Comparison of ENCODE assay signal across 19 cellular contexts in genomic region chr14:101363880-101364391, GRCh38.
A peak's percentile ranks its signal among the peaks of the same experiment; 100 is the strongest.
DNase-seq lines count a peak whose midpoint lies in the region; ATAC-seq and TF ChIP-seq lines count a peak whose summit lies in the region.
"Had no signal": no experiment of that assay in that cellular context is flagged by ENCODE, and none has a peak within 500 bp of the region (broad histone marks: within the 10 kb centered on the region; RNA-seq: fewer than 3 reads in every experiment).

No MANE protein-coding gene starts in this region.

- H3K9ac ChIP-seq in muscle layer of colon (ENCODE audit: low read length): no peak overlapping the region

- H3K9me3 Mint-ChIP-seq in activated CD8-positive, alpha-beta T cell treated with anti-CD3 and anti-CD28 coated beads, Interleukin-2, amount 10 ng/mL, durations not matched to agents 7 days and 5 days (ENCODE audit: insufficient read depth): no peaks in the 10 kb centered on the region
- no peaks in the 10 kb centered on the region for H3K9me3 Mint-ChIP-seq in activated CD8-positive, alpha-beta T cell treated with anti-CD3 and anti-CD28 coated beads for 36 hours
- no peaks in the 10 kb centered on the region for H3K9me3 Mint-ChIP-seq in effector memory CD8-positive, alpha-beta T cell
- no peaks in the 10 kb centered on the region for H3K9me3 Mint-ChIP-seq in activated naive CD8-positive, alpha-beta T cell treated with anti-CD3 and anti-CD28 coated beads for 36 hours
- H3K9me3 Mint-ChIP-seq: activated naive CD4-positive, alpha-beta T cell treated with anti-CD3 and anti-CD28 coated beads for 36 hours; activated T-cell treated with anti-CD3 and anti-CD28 coated beads, Interleukin-2, amount 50 U/mL, for 4 hours; endodermal cell; T-helper 1 cell treated with Interleukin-12 subunit alpha and Interleukin-12 subunit beta and Interleukin-4 antibody, amounts not matched to agents 30 μg/mL and 1 μg/mL, for 36 hours had no signal

- H3K4me3 ChIP-seq in muscle layer of colon (ENCODE audit: low read depth in 1 of 2, low read length in 2 of 2): peak overlapping the region in 1 of 2 donors; percentile 32
- H3K4me3 ChIP-seq in spleen: no peak overlapping the region
- no peak overlapping the region for H3K4me3 ChIP-seq in aorta (ENCODE audit: low read length in 2 of 2)
- H3K4me3 ChIP-seq: lung had no signal

- intact Hi-C loops in activated CD8-positive, alpha-beta T cell treated with anti-CD3 and anti-CD28 coated beads for 36 hours (cut with micrococcal nuclease): no loop called here
- intact Hi-C loops in spleen (cut with DNase I; ENCODE audit: low total_unique reads): loop anchor here (5.0 kb wide), 1 partner anchor 43 kb away; no protein-coding TSS in a partner anchor
- intact Hi-C loops in aorta (cut with DNase I): no loop called here

- H3K9me3 ChIP-seq in muscle layer of colon (ENCODE audit: low read length) (no peaks in the 10 kb centered on the region), spleen (no peaks in the 10 kb centered on the region), aorta (ENCODE audit: control insufficient read depth, low read length) (no peaks in the 10 kb centered on the region)

- peaks cover 69% of the 10 kb centered on the region for H3K4me1 ChIP-seq in muscle layer of colon (ENCODE audit: insufficient read depth, low read length)
- H3K4me1 ChIP-seq in spleen: peaks cover 0 to 31% (median 10%) of the 10 kb centered on the region in 6 donors
- no peaks in the 10 kb centered on the region for H3K4me1 ChIP-seq in aorta (ENCODE audit: control insufficient read depth in 1 of 2, insufficient read depth in 2 of 2, low read length in 2 of 2)

- no peaks in the 10 kb centered on the region for H3K36me3 ChIP-seq in muscle layer of colon (ENCODE audit: insufficient read depth, low read length)
- H3K36me3 ChIP-seq in spleen: no peaks in the 10 kb centered on the region
- no peaks in the 10 kb centered on the region for H3K36me3 ChIP-seq in aorta (ENCODE audit: control insufficient read depth in 1 of 2, insufficient read depth in 2 of 2, low read length in 1 of 2)

- POLR2A ChIA-PET in activated CD8-positive, alpha-beta T cell treated with anti-CD3 and anti-CD28 coated beads, Interleukin-2, amount 10 ng/mL, durations not matched to agents 7 days and 5 days (lab: Charles Lee): no interaction called here
- POLR2A ChIA-PET in activated CD8-positive, alpha-beta T cell treated with anti-CD3 and anti-CD28 coated beads for 36 hours (lab: Charles Lee): no interaction called here

- H3K4me1 Mint-ChIP-seq in activated CD8-positive, alpha-beta T cell treated with anti-CD3 and anti-CD28 coated beads, Interleukin-2, amount 10 ng/mL, durations not matched to agents 7 days and 5 days (ENCODE audit: low read depth): no peaks in the 10 kb centered on the region
- H3K4me1 Mint-ChIP-seq in activated CD8-positive, alpha-beta T cell treated with anti-CD3 and anti-CD28 coated beads for 36 hours (ENCODE audit: low read depth): no peaks in the 10 kb centered on the region
- no peaks in the 10 kb centered on the region for H3K4me1 Mint-ChIP-seq in effector memory CD8-positive, alpha-beta T cell (ENCODE audit: low read depth in 2 of 2)
- no peaks in the 10 kb centered on the region for H3K4me1 Mint-ChIP-seq in activated naive CD8-positive, alpha-beta T cell treated with anti-CD3 and anti-CD28 coated beads for 36 hours

- no peak overlapping the region for H3K27ac Mint-ChIP-seq in activated CD8-positive, alpha-beta T cell treated with anti-CD3 and anti-CD28 coated beads, Interleukin-2, amount 10 ng/mL, durations not matched to agents 7 days and 5 days
- H3K27ac Mint-ChIP-seq in activated CD8-positive, alpha-beta T cell treated with anti-CD3 and anti-CD28 coated beads for 36 hours: no peak overlapping the region
- no peak overlapping the region for H3K27ac Mint-ChIP-seq in effector memory CD8-positive, alpha-beta T cell
- H3K27ac Mint-ChIP-seq in activated naive CD8-positive, alpha-beta T cell treated with anti-CD3 and anti-CD28 coated beads for 36 hours: no peak overlapping the region
- H3K27ac Mint-ChIP-seq: activated naive CD4-positive, alpha-beta T cell treated with anti-CD3 and anti-CD28 coated beads for 36 hours; endodermal cell; progenitor cell of endocrine pancreas; T-helper 1 cell treated with Interleukin-12 subunit alpha and Interleukin-12 subunit beta and Interleukin-4 antibody, amounts not matched to agents 30 μg/mL and 1 μg/mL, for 36 hours had no signal

- no peak for TF ChIP-seq CTCF in activated CD8-positive, alpha-beta T cell treated with anti-CD3 and anti-CD28 coated beads for 36 hours (IDR thresholded peaks at IDR 0.05)
- TF ChIP-seq CTCF in spleen (IDR thresholded peaks at IDR 0.05 in 8 of 11, conservative IDR thresholded peaks at IDR 0.05 in 3 of 11): no peak

- ATAC-seq in activated CD8-positive, alpha-beta T cell treated with anti-CD3 and anti-CD28 coated beads, Interleukin-2, amount 10 ng/mL, durations not matched to agents 7 days and 5 days: no peak
- no peak for ATAC-seq in activated CD8-positive, alpha-beta T cell treated with anti-CD3 and anti-CD28 coated beads for 36 hours
- ATAC-seq in aorta (ENCODE audit: low FRiP score) (peak; percentile 2), GM18870 (IDR thresholded peaks at IDR 0.05; ENCODE audit: unreplicated experiment) (no peak)
- no peak for ATAC-seq in effector memory CD8-positive, alpha-beta T cell (replicated peaks)
- ATAC-seq: activated T-cell treated with anti-CD3 and anti-CD28 coated beads, Interleukin-2, amount 50 U/mL, for 4 hours had no signal

- peak; percentile 9 for DNase-seq in activated CD8-positive, alpha-beta T cell treated with anti-CD3 and anti-CD28 coated beads, Interleukin-2, amount 10 ng/mL, durations not matched to agents 7 days and 5 days
- no peak for DNase-seq in activated CD8-positive, alpha-beta T cell treated with anti-CD3 and anti-CD28 coated beads for 36 hours
- DNase-seq in spleen (peak; percentile 66), aorta (peak in 1 of 2 donors; percentile 69)
- no peak for DNase-seq in effector memory CD8-positive, alpha-beta T cell
- DNase-seq in activated naive CD8-positive, alpha-beta T cell treated with anti-CD3 and anti-CD28 coated beads for 36 hours: no peak
- DNase-seq: activated naive CD4-positive, alpha-beta T cell treated with anti-CD3 and anti-CD28 coated beads for 36 hours; activated T-cell treated with anti-CD3 and anti-CD28 coated beads, Interleukin-2, amount 50 U/mL, for 4 hours; endodermal cell; Kasumi-1; NCI-H1092 treated with DMSO at 0.1 percent for 48 hours; NCI-H510A treated with DMSO at 0.1 percent for 48 hours; SHP77 had no signal

- H3K27me3 ChIP-seq in muscle layer of colon (ENCODE audit: control insufficient read depth in 1 of 2, insufficient read depth in 2 of 2, low read length in 2 of 2) (no peaks in the 10 kb centered on the region), spleen (replicated peaks in 1 of 7) (peaks cover 0 to 51% (median 0%) of the 10 kb centered on the region in 7 donors), aorta (ENCODE audit: control insufficient read depth in 1 of 2, insufficient read depth in 2 of 2, low read length in 1 of 2) (no peaks in the 10 kb centered on the region)

- no peak overlapping the region for H3K4me3 Mint-ChIP-seq in activated CD8-positive, alpha-beta T cell treated with anti-CD3 and anti-CD28 coated beads, Interleukin-2, amount 10 ng/mL, durations not matched to agents 7 days and 5 days
- H3K4me3 Mint-ChIP-seq in activated CD8-positive, alpha-beta T cell treated with anti-CD3 and anti-CD28 coated beads for 36 hours: no peak overlapping the region
- no peak overlapping the region for H3K4me3 Mint-ChIP-seq in effector memory CD8-positive, alpha-beta T cell
- H3K4me3 Mint-ChIP-seq in activated naive CD8-positive, alpha-beta T cell treated with anti-CD3 and anti-CD28 coated beads for 36 hours: no peak overlapping the region
- H3K4me3 Mint-ChIP-seq: activated naive CD4-positive, alpha-beta T cell treated with anti-CD3 and anti-CD28 coated beads for 36 hours; activated T-cell treated with anti-CD3 and anti-CD28 coated beads, Interleukin-2, amount 50 U/mL, for 4 hours; endodermal cell; T-helper 1 cell treated with Interleukin-12 subunit alpha and Interleukin-12 subunit beta and Interleukin-4 antibody, amounts not matched to agents 30 μg/mL and 1 μg/mL, for 36 hours had no signal

- no peaks in the 10 kb centered on the region for H3K36me3 Mint-ChIP-seq in activated CD8-positive, alpha-beta T cell treated with anti-CD3 and anti-CD28 coated beads, Interleukin-2, amount 10 ng/mL, durations not matched to agents 7 days and 5 days (ENCODE audit: low read depth)
- H3K36me3 Mint-ChIP-seq in activated CD8-positive, alpha-beta T cell treated with anti-CD3 and anti-CD28 coated beads for 36 hours (ENCODE audit: low read depth): no peaks in the 10 kb centered on the region
- no peaks in the 10 kb centered on the region for H3K36me3 Mint-ChIP-seq in effector memory CD8-positive, alpha-beta T cell (ENCODE audit: insufficient read depth)
- H3K36me3 Mint-ChIP-seq in activated naive CD8-positive, alpha-beta T cell treated with anti-CD3 and anti-CD28 coated beads for 36 hours: no peaks in the 10 kb centered on the region

- CTCF ChIA-PET in activated CD8-positive, alpha-beta T cell treated with anti-CD3 and anti-CD28 coated beads, Interleukin-2, amount 10 ng/mL, durations not matched to agents 7 days and 5 days (lab: Charles Lee): no interaction called here
- CTCF ChIA-PET in activated CD8-positive, alpha-beta T cell treated with anti-CD3 and anti-CD28 coated beads for 36 hours (lab: Charles Lee): no interaction called here

- peaks cover 5% of the 10 kb centered on the region for H3K27me3 Mint-ChIP-seq in activated CD8-positive, alpha-beta T cell treated with anti-CD3 and anti-CD28 coated beads, Interleukin-2, amount 10 ng/mL, durations not matched to agents 7 days and 5 days (ENCODE audit: low read depth)
- peaks cover 7% of the 10 kb centered on the region for H3K27me3 Mint-ChIP-seq in activated CD8-positive, alpha-beta T cell treated with anti-CD3 and anti-CD28 coated beads for 36 hours
- H3K27me3 Mint-ChIP-seq in effector memory CD8-positive, alpha-beta T cell: peaks cover 50 to 88% of the 10 kb centered on the region in 2 donors
- peaks cover 16% of the 10 kb centered on the region for H3K27me3 Mint-ChIP-seq in activated naive CD8-positive, alpha-beta T cell treated with anti-CD3 and anti-CD28 coated beads for 36 hours

- no peak for TF ChIP-seq POLR2A in spleen (IDR thresholded peaks at IDR 0.05)

- WGBS in spleen, 5 donors: 78 to 93% (median 85%) methylated on average over 16 of the region's 16 CpGs
- 65 to 70% methylated on average over 16 of the region's 16 CpGs for WGBS in aorta, 2 donors

- H3K27ac ChIP-seq in muscle layer of colon (ENCODE audit: low read depth, low read length) (peak overlapping the region; percentile 96), spleen (peak overlapping the region in 1 of 8 donors; percentile 28), aorta (ENCODE audit: low read depth in 1 of 2, low read length in 2 of 2) (no peak overlapping the region)
- H3K27ac ChIP-seq: VCaP had no signal

Comparison
In these comparisons a context has a peak if more than half of its experiments do, and no peak if none do; other contexts are left out.
1. DNase-seq: peak in activated CD8-positive, alpha-beta T cell treated with anti-CD3 and anti-CD28 coated beads, Interleukin-2, amount 10 ng/mL, durations not matched to agents 7 days and 5 days (single experiment) and spleen (single experiment); none in activated CD8-positive, alpha-beta T cell treated with anti-CD3 and anti-CD28 coated beads for 36 hours (single experiment), effector memory CD8-positive, alpha-beta T cell (0 of 3) and activated naive CD8-positive, alpha-beta T cell treated with anti-CD3 and anti-CD28 coated beads for 36 hours (single experiment).